In the genomic region with DNA sequence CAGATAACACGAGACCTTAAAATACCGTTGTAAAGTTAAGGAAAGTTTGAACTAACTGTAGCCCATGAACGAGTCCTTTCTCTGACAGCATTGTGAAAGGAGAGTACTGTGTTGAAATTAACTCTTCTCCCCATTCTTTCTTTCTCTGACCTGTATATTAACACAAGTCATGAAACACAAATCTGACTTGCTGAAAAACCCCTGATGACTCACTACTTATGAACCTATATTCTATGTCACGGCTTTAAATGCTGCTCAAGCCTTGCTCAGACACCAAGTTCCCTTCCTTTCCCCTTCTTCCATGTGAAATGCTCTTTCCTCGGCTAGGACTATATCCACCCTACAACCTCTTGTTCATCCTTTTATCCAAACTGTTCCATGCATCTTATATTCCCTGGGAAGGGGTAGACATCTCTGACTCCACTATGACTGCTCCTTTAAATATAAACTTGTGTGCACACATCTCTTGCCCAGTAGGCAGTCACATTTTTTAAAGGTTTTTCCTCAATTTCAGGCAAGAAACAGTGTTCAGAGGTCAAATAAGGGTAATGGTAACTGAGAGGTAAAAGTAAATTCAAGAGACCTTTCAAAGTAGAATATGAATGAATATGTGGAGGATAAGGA, we compare ENCODE assay signal across 13 cellular contexts.
A peak's percentile ranks its signal among the peaks of the same experiment; 100 is the strongest.
DNase-seq lines count a peak whose midpoint lies in the region; ATAC-seq and TF ChIP-seq lines count a peak whose summit lies in the region.
"Had no signal": no experiment of that assay in that cellular context is flagged by ENCODE, and none has a peak within 500 bp of the region (broad histone marks: within the 10 kb centered on the region; RNA-seq: fewer than 3 reads in every experiment).

No MANE protein-coding gene starts in this region.

- DNase-seq in PC-3 (peak; percentile 70), fibroblast of villous mesenchyme (ENCODE audit: low read depth) (peak; percentile 36), lower leg skin (ENCODE audit: low spot score in 2 of 2) (no peak), GM19240 (ENCODE audit: insufficient read length, low spot score) (no peak), neural progenitor cell (ENCODE audit: low spot score) (no peak)
- DNase-seq in naive thymus-derived CD8-positive, alpha-beta T cell, result no peak
- DNase-seq: anterior cingulate cortex, esophagus squamous epithelium, thyroid gland had no signal

- peaks cover 2% of the 10 kb centered on the region; the same call in 1 of the 2 replicates for H4K20me1 ChIP-seq in PC-3 (ENCODE audit: low read length)
- no peaks in the 10 kb centered on the region for H4K20me1 ChIP-seq in neural progenitor cell (ENCODE audit: low read depth)

- H3K27ac ChIP-seq in PC-3 (ENCODE audit: low read length), result peak overlapping the region; percentile 44
- no peak overlapping the region for H3K27ac ChIP-seq in neural progenitor cell
- H3K27ac ChIP-seq: esophagus squamous epithelium, parathyroid adenoma, thyroid gland had no signal

- H3K4me2 ChIP-seq in PC-3 (ENCODE audit: low read length) (peak overlapping the region; percentile 60), neural progenitor cell (no peak overlapping the region)

- CTCF ChIA-PET in PC-3 (lab: Charles Lee), result no interaction called here

- H3K9ac ChIP-seq in PC-3 (ENCODE audit: low read length) (no peak overlapping the region), neural progenitor cell (no peak overlapping the region)
- H3K9ac ChIP-seq: parathyroid adenoma had no signal

- no peak overlapping the region for H3K4me3 Mint-ChIP-seq in naive thymus-derived CD8-positive, alpha-beta T cell
- no peak overlapping the region for H3K4me3 Mint-ChIP-seq in neural progenitor cell

- H3K9me2 ChIP-seq in PC-3 (replicated peaks; ENCODE audit: low read length), result no peaks in the 10 kb centered on the region

- TF ChIP-seq CTCF in PC-3 (conservative IDR thresholded peaks at IDR 0.05; ENCODE audit: low read depth, low read length) (no peak), fibroblast of villous mesenchyme (IDR thresholded peaks at IDR 0.05; ENCODE audit: insufficient read depth, low read depth, low read length) (no peak), lower leg skin (IDR thresholded peaks at IDR 0.05) (no peak), neural progenitor cell (IDR thresholded peaks at IDR 0.05) (no peak)

- no peak overlapping the region for H2AFZ ChIP-seq in PC-3 (ENCODE audit: low read length)
- no peak overlapping the region for H2AFZ ChIP-seq in neural progenitor cell (replicated peaks)
- H2AFZ ChIP-seq: parathyroid adenoma had no signal

- H3K27me3 ChIP-seq in PC-3 (ENCODE audit: low read length), result no peaks in the 10 kb centered on the region
- H3K27me3 ChIP-seq in neural progenitor cell, result no peaks in the 10 kb centered on the region
- H3K27me3 ChIP-seq: esophagus squamous epithelium, thyroid gland had no signal

- ATAC-seq in GM18519 (IDR thresholded peaks at IDR 0.05; ENCODE audit: low FRiP score, unreplicated experiment) (peak; percentile 78), HG02678 (IDR thresholded peaks at IDR 0.05; ENCODE audit: unreplicated experiment) (peak; percentile 79), PC-3 (peak; percentile 67)
- ATAC-seq in naive thymus-derived CD8-positive, alpha-beta T cell, result no peak
- ATAC-seq: left lobe of liver had no signal

- no peaks in the 10 kb centered on the region for H3K9me3 ChIP-seq in PC-3 (ENCODE audit: low read length)
- no peaks in the 10 kb centered on the region for H3K9me3 ChIP-seq in neural progenitor cell (ENCODE audit: low read depth)
- H3K9me3 ChIP-seq: esophagus squamous epithelium, thyroid gland had no signal

- H3K36me3 ChIP-seq in PC-3 (ENCODE audit: low read depth, low read length), result no peaks in the 10 kb centered on the region; the same call in 1 of the 2 replicates
- H3K36me3 ChIP-seq in neural progenitor cell, result no peaks in the 10 kb centered on the region
- H3K36me3 ChIP-seq: esophagus squamous epithelium, thyroid gland had no signal

- H3K27me3 Mint-ChIP-seq in naive thymus-derived CD8-positive, alpha-beta T cell, result peaks cover 0 to 2% (median 0%) of the 10 kb centered on the region in 5 donors
- H3K27me3 Mint-ChIP-seq in neural progenitor cell (ENCODE audit: insufficient read depth, low read depth), result peaks cover 2% of the 10 kb centered on the region

- no peak overlapping the region for H3K4me3 ChIP-seq in PC-3 (ENCODE audit: low read length)
- H3K4me3 ChIP-seq in fibroblast of villous mesenchyme (ENCODE audit: low read depth, low read length), result no peak overlapping the region
- no peak overlapping the region for H3K4me3 ChIP-seq in lower leg skin (ENCODE audit: low read depth, poor library complexity, severe bottlenecking)
- no peak overlapping the region for H3K4me3 ChIP-seq in neural progenitor cell
- H3K4me3 ChIP-seq: esophagus squamous epithelium, thyroid gland had no signal

- H3K79me2 ChIP-seq in PC-3 (ENCODE audit: low read length) (0 out of 2 replicates have a peak, but pooled peaks cover 8% of the 10 kb centered on the region), neural progenitor cell (ENCODE audit: low read depth) (no peaks in the 10 kb centered on the region)
- H3K79me2 ChIP-seq: parathyroid adenoma had no signal

- H3F3A ChIP-seq in PC-3 (ENCODE audit: low read length, unreplicated experiment) (no peaks in the 10 kb centered on the region), neural progenitor cell (ENCODE audit: low read depth) (no peaks in the 10 kb centered on the region)

- H3K4me1 ChIP-seq in PC-3 (ENCODE audit: insufficient read depth, low read length) (peaks cover 15% of the 10 kb centered on the region), neural progenitor cell (no peaks in the 10 kb centered on the region)
- H3K4me1 ChIP-seq: parathyroid adenoma had no signal

- no peak overlapping the region for H3K27ac Mint-ChIP-seq in naive thymus-derived CD8-positive, alpha-beta T cell
- no peak overlapping the region for H3K27ac Mint-ChIP-seq in neural progenitor cell

- no peaks in the 10 kb centered on the region for H3K36me3 Mint-ChIP-seq in naive thymus-derived CD8-positive, alpha-beta T cell
- H3K36me3 Mint-ChIP-seq in neural progenitor cell, result peaks cover 5% of the 10 kb centered on the region

- H3K9me3 Mint-ChIP-seq in naive thymus-derived CD8-positive, alpha-beta T cell, result peaks cover 0 to 19% (median 0%) of the 10 kb centered on the region in 9 donors
- no peaks in the 10 kb centered on the region for H3K9me3 Mint-ChIP-seq in neural progenitor cell

- POLR2A ChIA-PET in PC-3 (lab: Charles Lee; ENCODE audit: unreplicated experiment), result no interaction called here
- POLR2A ChIA-PET in naive thymus-derived CD8-positive, alpha-beta T cell (lab: Charles Lee), result no interaction called here

- intact Hi-C loops in PC-3 (cut with micrococcal nuclease) (no loop called here), lower leg skin (cut with DNase I; ENCODE audit: low total_unique reads) (no loop called here)

- WGBS in lower leg skin, 2 donors, result 65 to 71% methylated on average over 5 of the region's 5 CpGs

- no TSS peak for BruUV-seq in PC-3 (replicated peaks; lab: Mats Ljungman, UMichigan)

- TF ChIP-seq POLR2A in lower leg skin (IDR thresholded peaks at IDR 0.05), result no peak

- no peaks in the 10 kb centered on the region for H3K4me1 Mint-ChIP-seq in naive thymus-derived CD8-positive, alpha-beta T cell
- no peaks in the 10 kb centered on the region for H3K4me1 Mint-ChIP-seq in neural progenitor cell

Comparison
In these comparisons a context has a peak if more than half of its experiments do, and no peak if none do; other contexts are left out.
1. ATAC-seq: peak in GM18519 (single experiment), HG02678 (single experiment) and PC-3 (single experiment); none in naive thymus-derived CD8-positive, alpha-beta T cell (0 of 2).
2. DNase-seq: peak in PC-3 (single experiment) and fibroblast of villous mesenchyme (single experiment); none in naive thymus-derived CD8-positive, alpha-beta T cell (0 of 10), lower leg skin (0 of 2), GM19240 (single experiment) and neural progenitor cell (single experiment).